In the genomic region with DNA sequence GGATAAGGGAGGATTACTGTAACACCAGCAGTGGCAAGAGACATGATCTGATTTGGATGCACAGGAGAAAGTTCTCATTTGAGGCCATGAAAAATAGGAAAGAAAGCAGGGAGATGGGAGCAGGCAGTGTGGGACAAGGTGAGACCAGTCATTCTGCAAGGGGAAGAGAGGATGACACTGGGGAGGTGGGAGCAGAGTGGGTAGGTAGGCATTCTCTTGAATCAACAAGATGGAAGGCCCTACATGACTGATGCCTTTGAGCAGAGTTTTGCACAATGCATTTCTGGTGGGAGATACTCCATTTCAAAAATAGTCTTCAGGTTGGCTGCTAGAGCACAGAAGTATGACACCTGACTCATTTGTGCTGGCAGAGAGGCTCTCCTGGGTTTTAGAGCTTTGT, we compare ENCODE assay signal across 15 cellular contexts. TPM values are rescaled to one million over a fixed set of nuclear protein-coding genes. Genes with fewer than 3 reads are reported as not detected.
DNase-seq lines count a peak whose midpoint lies in the region; ATAC-seq and TF ChIP-seq lines count a peak whose summit lies in the region.
"Had no signal": no experiment of that assay in that cellular context is flagged by ENCODE, and none has a peak within 500 bp of the region (broad histone marks: within the 10 kb centered on the region; RNA-seq: fewer than 3 reads in every experiment).

No MANE protein-coding gene starts in this region.

- peaks cover 28% of the 10 kb centered on the region for H3K36me3 Mint-ChIP-seq in HFFc6 (ENCODE audit: low read depth)
- peaks cover 39% of the 10 kb centered on the region for H3K36me3 Mint-ChIP-seq in activated CD4-positive, alpha-beta memory T cell treated with anti-CD3 and anti-CD28 coated beads, Interleukin-2, amount 10 ng/mL, durations not matched to agents 7 days and 5 days (ENCODE audit: low read depth)
- peaks cover 40% of the 10 kb centered on the region for H3K36me3 Mint-ChIP-seq in nephron progenitor cell (ENCODE audit: low read depth)

- CTCF ChIA-PET in activated CD4-positive, alpha-beta memory T cell treated with anti-CD3 and anti-CD28 coated beads, Interleukin-2, amount 10 ng/mL, durations not matched to agents 7 days and 5 days (lab: Charles Lee): interaction anchor here (1.5 kb wide), 1 partner anchor 10 kb away, joined by 3 read pairs; no protein-coding TSS in a partner anchor

- DNase-seq in DMS53 (lab: John Stamatoyannopoulos, UW) (peak; percentile 21), DMS53 treated with DMSO at 0.1 percent for 48 hours (lab: John Stamatoyannopoulos, UW; ENCODE audit: unreplicated experiment) (no peak), HFFc6 (no peak), mesenchymal stem cell (no peak), mesenteric fat pad (ENCODE audit: low spot score) (no peak), nephron progenitor cell (no peak)
- no peak for DNase-seq in activated CD4-positive, alpha-beta memory T cell treated with anti-CD3 and anti-CD28 coated beads, Interleukin-2, amount 10 ng/mL, durations not matched to agents 7 days and 5 days
- DNase-seq: 8988T; CD4-positive, alpha-beta T cell; left ventricle myocardium inferior; natural killer cell; NCI-H1092; stimulated activated CD4-positive, alpha-beta T cell treated with anti-CD3 and anti-CD28 coated beads, Interleukin-2, amount 100 ng/mL, for 48 hours had no signal

- no peak overlapping the region for H3K18ac ChIP-seq in mesenchymal stem cell (ENCODE audit: low read depth in 1 of 2, low read length in 2 of 2)

- H3K9me3 Mint-ChIP-seq in HFFc6 (no peaks in the 10 kb centered on the region), nephron progenitor cell (no peaks in the 10 kb centered on the region)
- H3K9me3 Mint-ChIP-seq in activated CD4-positive, alpha-beta memory T cell treated with anti-CD3 and anti-CD28 coated beads, Interleukin-2, amount 10 ng/mL, durations not matched to agents 7 days and 5 days: no peaks in the 10 kb centered on the region
- H3K9me3 Mint-ChIP-seq: CD4-positive, alpha-beta T cell; natural killer cell; type B pancreatic cell had no signal

- no peak overlapping the region for H4K8ac ChIP-seq in mesenchymal stem cell (ENCODE audit: low read length)

- H3K4me3 ChIP-seq in mesenchymal stem cell (ENCODE audit: insufficient read depth in 1 of 2, low read depth in 1 of 2, low read length in 2 of 2): no peak overlapping the region
- H3K4me3 ChIP-seq: left ventricle myocardium inferior had no signal

- no peak overlapping the region for H2BK5ac ChIP-seq in mesenchymal stem cell (ENCODE audit: low read depth, low read length, poor library complexity, severe bottlenecking)

- H3K9me3 ChIP-seq in mesenchymal stem cell (ENCODE audit: control insufficient read depth, low read length): no peaks in the 10 kb centered on the region
- H3K9me3 ChIP-seq: left ventricle myocardium inferior had no signal

- H2BK120ac ChIP-seq in mesenchymal stem cell (ENCODE audit: low read depth, low read length): no peak overlapping the region

- peak overlapping the region; percentile 21 for H3K9ac ChIP-seq in mesenchymal stem cell (ENCODE audit: low read length)

- H3K79me1 ChIP-seq in mesenchymal stem cell (replicated peaks; ENCODE audit: low read length, poor library complexity, severe bottlenecking): peaks cover 8% of the 10 kb centered on the region

- no peak overlapping the region for H3K4me2 ChIP-seq in mesenchymal stem cell (ENCODE audit: low read length, poor library complexity, severe bottlenecking)

- no peak overlapping the region for H4K91ac ChIP-seq in mesenchymal stem cell (ENCODE audit: low read length)

- POLR2A ChIA-PET in activated CD4-positive, alpha-beta memory T cell treated with anti-CD3 and anti-CD28 coated beads, Interleukin-2, amount 10 ng/mL, durations not matched to agents 7 days and 5 days (lab: Charles Lee): interaction anchor here (2.0 to 3.1 kb wide), 2 partner anchors 8 to 10 kb away, joined by 8 to 10 read pairs; partner anchors contain the start of gene RPS24

- no peak overlapping the region for H3K27ac ChIP-seq in mesenchymal stem cell (ENCODE audit: low read length, poor library complexity, severe bottlenecking)
- H3K27ac ChIP-seq: left ventricle myocardium inferior had no signal

- peaks cover 11% of the 10 kb centered on the region for H3K4me1 ChIP-seq in mesenchymal stem cell (ENCODE audit: control insufficient read depth, insufficient read depth, low read depth, low read length)

- no peak overlapping the region for H3K4ac ChIP-seq in mesenchymal stem cell (ENCODE audit: low read depth in 1 of 2, low read length in 2 of 2)

- no peak for TF ChIP-seq CTCF in HFFc6 (IDR thresholded peaks at IDR 0.05)
- TF ChIP-seq CTCF in nephron progenitor cell (IDR thresholded peaks at IDR 0.05): no peak

- no peak overlapping the region for H2BK12ac ChIP-seq in mesenchymal stem cell (ENCODE audit: low read length in 2 of 2)

- ATAC-seq in GM19328 (IDR thresholded peaks at IDR 0.05; ENCODE audit: unreplicated experiment): no peak
- ATAC-seq: natural killer cell had no signal

- H3K4me1 Mint-ChIP-seq in HFFc6 (ENCODE audit: low read depth) (peaks cover 70% of the 10 kb centered on the region), nephron progenitor cell (peaks cover 61% of the 10 kb centered on the region)
- peaks cover 53% of the 10 kb centered on the region for H3K4me1 Mint-ChIP-seq in activated CD4-positive, alpha-beta memory T cell treated with anti-CD3 and anti-CD28 coated beads, Interleukin-2, amount 10 ng/mL, durations not matched to agents 7 days and 5 days

- H2AK5ac ChIP-seq in mesenchymal stem cell (ENCODE audit: low read length, severe bottlenecking): no peak overlapping the region

- H3K27ac Mint-ChIP-seq in HFFc6 (peak overlapping the region; percentile 25), nephron progenitor cell (no peak overlapping the region)
- peak overlapping the region; percentile 16 for H3K27ac Mint-ChIP-seq in activated CD4-positive, alpha-beta memory T cell treated with anti-CD3 and anti-CD28 coated beads, Interleukin-2, amount 10 ng/mL, durations not matched to agents 7 days and 5 days
- H3K27ac Mint-ChIP-seq: CD4-positive, alpha-beta T cell; type B pancreatic cell had no signal

- no peak overlapping the region for H3K14ac ChIP-seq in mesenchymal stem cell (ENCODE audit: low read length in 2 of 2)

- no peaks in the 10 kb centered on the region for H3K27me3 ChIP-seq in mesenchymal stem cell (ENCODE audit: control insufficient read depth in 1 of 2, insufficient read depth in 1 of 2, low read length in 2 of 2)

- peaks cover 30 to 47% of the 10 kb centered on the region in 2 experiments for H3K36me3 ChIP-seq in mesenchymal stem cell (ENCODE audit: control insufficient read depth in 1 of 2, insufficient read depth in 2 of 2, low read depth in 1 of 2, low read length in 2 of 2)

- H3K4me3 Mint-ChIP-seq in HFFc6 (no peak overlapping the region), nephron progenitor cell (no peak overlapping the region)
- H3K4me3 Mint-ChIP-seq in activated CD4-positive, alpha-beta memory T cell treated with anti-CD3 and anti-CD28 coated beads, Interleukin-2, amount 10 ng/mL, durations not matched to agents 7 days and 5 days: no peak overlapping the region
- H3K4me3 Mint-ChIP-seq: CD4-positive, alpha-beta T cell; natural killer cell; type B pancreatic cell had no signal

- peaks cover 2% of the 10 kb centered on the region for H3K27me3 Mint-ChIP-seq in HFFc6 (ENCODE audit: insufficient read depth)
- H3K27me3 Mint-ChIP-seq in activated CD4-positive, alpha-beta memory T cell treated with anti-CD3 and anti-CD28 coated beads, Interleukin-2, amount 10 ng/mL, durations not matched to agents 7 days and 5 days: no peaks in the 10 kb centered on the region
- no peaks in the 10 kb centered on the region for H3K27me3 Mint-ChIP-seq in nephron progenitor cell (ENCODE audit: low read depth, poor library complexity)
- H3K27me3 Mint-ChIP-seq: CD4-positive, alpha-beta T cell; type B pancreatic cell had no signal

- no peak overlapping the region for H2BK15ac ChIP-seq in mesenchymal stem cell (ENCODE audit: low read depth, poor library complexity, severe bottlenecking)

- H2AFZ ChIP-seq in mesenchymal stem cell (ENCODE audit: low read depth, low read length): no peak overlapping the region

- no peak overlapping the region for H3K23ac ChIP-seq in mesenchymal stem cell (ENCODE audit: low read length in 2 of 2)

RNA-seq across cellular contexts. Expression of gene RPS24, which starts 10.5 kb away (rescaled TPM):
- 1,000 to 10,000 TPM; 1,111 to 1,416 (median 1,288) TPM for total RNA-seq in HFFc6 (2021; fragmentation: NEBNext Ultra II Directional; extraction: Animal tissue kit (Norgen Biotek cat#: 25700))
- total RNA-seq in activated CD4-positive, alpha-beta memory T cell treated with anti-CD3 and anti-CD28 coated beads, Interleukin-2, amount 10 ng/mL, durations not matched to agents 7 days and 5 days: 1,000 to 10,000 TPM; 1,304 to 1,323 TPM
- polyA plus RNA-seq in mesenchymal stem cell (2013, experiment 1 of 2): 3,857 TPM
- 3,991 TPM for polyA plus RNA-seq in mesenchymal stem cell (2013, experiment 2 of 2)
- total RNA-seq in mesenteric fat pad: 1,050 TPM

RNA-seq across cellular contexts. Expression of gene POLR3A, which starts 14.9 kb away (rescaled TPM):
- total RNA-seq in HFFc6 (2021; fragmentation: NEBNext Ultra II Directional; extraction: Animal tissue kit (Norgen Biotek cat#: 25700)): 10 to 100 TPM; 18.0 to 21.0 (median 19.8) TPM
- total RNA-seq in activated CD4-positive, alpha-beta memory T cell treated with anti-CD3 and anti-CD28 coated beads, Interleukin-2, amount 10 ng/mL, durations not matched to agents 7 days and 5 days: 10 to 100 TPM; 16.6 to 16.8 TPM
- polyA plus RNA-seq in mesenchymal stem cell (2013, experiment 1 of 2): 8.4 TPM
- polyA plus RNA-seq in mesenchymal stem cell (2013, experiment 2 of 2): 8.7 TPM
- 12.0 TPM for total RNA-seq in mesenteric fat pad
